16 cellular contexts compared by ENCODE assay signal in genomic region chr19:30558793-30559192, GRCh38.
"Had no signal": no experiment of that assay in that cellular context is flagged by ENCODE, and none has a peak within 500 bp of the region (broad histone marks: within the 10 kb centered on the region; RNA-seq: fewer than 3 reads in every experiment).

No MANE protein-coding gene starts in this region.

- H3K27me3 ChIP-seq: ovary had no signal

- H3K9me3 ChIP-seq: ovary, tibial artery had no signal

- ATAC-seq: activated CD8-positive, alpha-beta T cell treated with anti-CD3 and anti-CD28 coated beads for 36 hours; activated naive CD4-positive, alpha-beta T cell treated with anti-CD3 and anti-CD28 coated beads, Interleukin-2, amount 50 U/mL, for 72 hours; activated T-cell treated with anti-CD3 and anti-CD28 coated beads, Interleukin-2, amount 50 U/mL, for 4 hours; left colon; sciatic nerve; T-helper 17 cell had no signal

- DNase-seq: activated CD4-positive, alpha-beta T cell treated with anti-CD3 and anti-CD28 coated beads for 4 hours; activated CD8-positive, alpha-beta T cell treated with anti-CD3 and anti-CD28 coated beads for 36 hours; activated gamma-delta T cell; activated T-cell treated with anti-CD3 and anti-CD28 coated beads, Interleukin-2, amount 50 U/mL, for 4 hours; foreskin melanocyte; immature natural killer cell; left colon; midbrain; ovary; stimulated activated CD4-positive, alpha-beta T cell treated with anti-CD3 and anti-CD28 coated beads, Interleukin-1b, Interleukin-23, amount 100 ng/mL, for 48 hours; T-helper 17 cell had no signal

- H3K36me3 ChIP-seq: ovary, tibial artery had no signal

- H3K4me3 ChIP-seq: lung, ovary, tibial artery had no signal

- H3K4me1 ChIP-seq: tibial artery had no signal

- H3K27ac ChIP-seq: epithelial cell of prostate, ovary, tibial artery had no signal
